In the genomic region with DNA sequence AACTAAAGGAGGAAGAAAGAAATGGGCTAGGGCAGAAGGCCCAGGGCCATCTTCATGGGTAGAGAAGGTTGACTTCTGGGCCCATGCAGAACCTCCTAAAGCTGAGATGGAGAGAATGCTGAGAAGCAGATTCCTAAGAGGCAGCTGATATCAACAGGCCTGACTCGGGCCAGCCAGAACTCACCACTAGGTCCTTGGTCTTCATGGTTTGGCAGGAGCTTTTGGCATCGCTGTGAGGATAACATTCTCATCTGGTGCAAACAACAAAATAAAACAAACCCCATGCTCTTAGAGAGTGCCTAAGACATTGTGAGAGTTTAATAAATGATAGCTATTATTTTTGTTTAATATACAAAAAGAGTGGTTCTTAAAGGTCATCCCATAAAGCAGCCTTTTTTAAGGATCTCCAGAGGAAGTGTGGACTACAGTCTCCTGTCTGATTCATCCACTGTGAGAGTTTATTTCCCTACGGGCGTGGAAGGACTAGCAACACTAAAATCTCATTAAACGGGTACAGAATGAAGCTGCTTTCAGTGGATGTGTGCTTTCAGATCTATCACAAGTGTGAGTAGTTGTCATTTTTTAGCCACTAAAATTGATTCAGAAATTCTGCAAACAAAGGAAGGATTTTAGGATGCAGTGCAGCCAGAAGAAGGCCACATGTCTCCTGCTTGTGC, we compare ENCODE assay signal across 17 cellular contexts.
A peak's percentile ranks its signal among the peaks of the same experiment; 100 is the strongest.
DNase-seq lines count a peak whose midpoint lies in the region; ATAC-seq, FAIRE-seq and TF ChIP-seq lines count a peak whose summit lies in the region.
"Had no signal": no experiment of that assay in that cellular context is flagged by ENCODE, and none has a peak within 500 bp of the region (broad histone marks: within the 10 kb centered on the region; RNA-seq: fewer than 3 reads in every experiment).

No MANE protein-coding gene starts in this region.

- no peak overlapping the region for H3K4me3 Mint-ChIP-seq in CD4-positive, alpha-beta T cell
- H3K4me3 Mint-ChIP-seq: CD8-positive, alpha-beta memory T cell had no signal

- H3K27me3 ChIP-seq in left ventricle myocardium inferior (ENCODE audit: low read depth) = no peaks in the 10 kb centered on the region
- H3K27me3 ChIP-seq in CD4-positive, alpha-beta T cell (ENCODE audit: control insufficient read depth, insufficient read depth, low read length) = no peaks in the 10 kb centered on the region
- H3K27me3 ChIP-seq: BE2C had no signal

- H3K27me3 Mint-ChIP-seq in CD4-positive, alpha-beta T cell = no peaks in the 10 kb centered on the region

- no peaks in the 10 kb centered on the region for H3K9me3 Mint-ChIP-seq in CD4-positive, alpha-beta T cell

- TF ChIP-seq CTCF in left ventricle myocardium inferior (IDR thresholded peaks at IDR 0.05; ENCODE audit: borderline replicate concordance) = peak; percentile 17
- TF ChIP-seq CTCF in CD4-positive, alpha-beta T cell (IDR thresholded peaks at IDR 0.05) = no peak

- no peak for TF ChIP-seq POLR2A in GM12891 (IDR thresholded peaks at IDR 0.05; ENCODE audit: low read depth, low read length)

- H3K27ac ChIP-seq in left ventricle myocardium inferior (replicated peaks) = peak overlapping the region; percentile 32
- H3K27ac ChIP-seq in CD4-positive, alpha-beta T cell (ENCODE audit: low read depth, low read length) = no peak overlapping the region

- no peak overlapping the region for H3K4me3 ChIP-seq in left ventricle myocardium inferior
- H3K4me3 ChIP-seq: HAP-1 had no signal

- H3K9me3 ChIP-seq in left ventricle myocardium inferior (replicated peaks) = no peaks in the 10 kb centered on the region
- H3K9me3 ChIP-seq in CD4-positive, alpha-beta T cell (ENCODE audit: control insufficient read depth, low read length) = no peaks in the 10 kb centered on the region
- H3K9me3 ChIP-seq: BE2C, HAP-1 had no signal

- POLR2A ChIA-PET in CD4-positive, alpha-beta T cell (lab: Charles Lee) = no interaction called here

- peaks cover 52% of the 10 kb centered on the region for H3K4me1 ChIP-seq in left ventricle myocardium inferior
- H3K4me1 ChIP-seq: HAP-1 had no signal

- H3K36me3 ChIP-seq in left ventricle myocardium inferior = no peaks in the 10 kb centered on the region
- H3K36me3 ChIP-seq: BE2C, HAP-1 had no signal

- CTCF ChIA-PET in CD4-positive, alpha-beta T cell (lab: Charles Lee) = no interaction called here

- H3K4me1 Mint-ChIP-seq in CD4-positive, alpha-beta T cell (ENCODE audit: low read depth) = no peaks in the 10 kb centered on the region
- H3K4me1 Mint-ChIP-seq: CD8-positive, alpha-beta memory T cell had no signal

- H3K27ac Mint-ChIP-seq in CD4-positive, alpha-beta T cell = no peak overlapping the region
- H3K27ac Mint-ChIP-seq: CD8-positive, alpha-beta memory T cell had no signal

- intact Hi-C loops in left ventricle myocardium inferior (cut with micrococcal nuclease) = no loop called here
- intact Hi-C loops in sciatic nerve (cut with DNase I) = no loop called here
- intact Hi-C loops in CD4-positive, alpha-beta T cell (cut with DNase I, micrococcal nuclease) = no loop called here

- ATAC-seq in sciatic nerve = peak; percentile 78
- ATAC-seq in CD4-positive, alpha-beta T cell (ENCODE audit: poor library complexity) = no peak
- ATAC-seq: SK-N-SH treated with all-trans-retinoic acid at 6 μM for 48 hours had no signal

- no peaks in the 10 kb centered on the region for H3K36me3 Mint-ChIP-seq in CD4-positive, alpha-beta T cell (ENCODE audit: low read depth)
- H3K36me3 Mint-ChIP-seq: CD8-positive, alpha-beta memory T cell had no signal

- FAIRE-seq in GM12891 (lab: Jason Lieb, UNC) = no peak

- DNase-seq in AG20443 (ENCODE audit: low spot score) (peak; percentile 18), RPMI7951 (ENCODE audit: low read depth) (peak; percentile 60), left ventricle myocardium inferior (peak; percentile 33), sciatic nerve (ENCODE audit: low spot score) (no peak), GM12891 (ENCODE audit: insufficient read length, low spot score) (no peak), islet precursor cell (no peak)
- DNase-seq in CD4-positive, alpha-beta T cell = no peak
- DNase-seq: BE2C; CD8-positive, alpha-beta memory T cell; EL; NCI-H1436 treated with DMSO at 0.1 percent for 48 hours; NCI-H2081 treated with DMSO at 0.1 percent for 48 hours; NCI-H345; NCI-H526 treated with DMSO at 0.1 percent for 48 hours; OCI-M1 had no signal

TF ChIP-seq in GM12891, 5 proteins besides CTCF, POLR2A, EP300 and RAD21:
- no peak for TF ChIP-seq PAX5 (IDR thresholded peaks at IDR 0.05; ENCODE audit: insufficient read depth, low read length, severe bottlenecking)
- TF ChIP-seq POU2F2 (IDR thresholded peaks at IDR 0.05; ENCODE audit: low read depth, low read length) = no peak
- TF ChIP-seq TAF1 (IDR thresholded peaks at IDR 0.05; ENCODE audit: low read depth, low read length) = no peak
- no peak for TF ChIP-seq POLR2AphosphoS5 (IDR thresholded peaks at IDR 0.05; ENCODE audit: low read depth, low read length)
- no peak for TF ChIP-seq SPI1 (IDR thresholded peaks at IDR 0.05; ENCODE audit: low read depth, low read length)

Comparison
In these comparisons a context has a peak if more than half of its experiments do, and no peak if none do; other contexts are left out.
1. DNase-seq: peak in AG20443 (single experiment), RPMI7951 (single experiment) and left ventricle myocardium inferior (single experiment); none in sciatic nerve (single experiment), GM12891 (single experiment), CD4-positive, alpha-beta T cell (0 of 10) and islet precursor cell (single experiment).